14 cellular contexts compared by ENCODE assay signal in genomic region chr3:181844227-181844626, GRCh38.
"Had no signal": no experiment of that assay in that cellular context is flagged by ENCODE, and none has a peak within 500 bp of the region (broad histone marks: within the 10 kb centered on the region; RNA-seq: fewer than 3 reads in every experiment).

No MANE protein-coding gene starts in this region.

- H3K27ac ChIP-seq: adrenal gland, gastrocnemius medialis, heart left ventricle, left lung, thyroid gland had no signal

- H3K36me3 ChIP-seq: adrenal gland, gastrocnemius medialis, heart left ventricle, left lung, thyroid gland had no signal

- DNase-seq: activated CD4-positive, alpha-beta T cell treated with anti-CD3 and anti-CD28 coated beads, Interleukin-2, amount 10 ng/mL, durations not matched to agents 7 days and 5 days; activated CD8-positive, alpha-beta memory T cell treated with anti-CD3 and anti-CD28 coated beads, Interleukin-2, amount 50 U/mL, for 4 hours; activated effector memory CD4-positive, alpha-beta T cell treated with anti-CD3 and anti-CD28 coated beads, Interleukin-2, amount 50 U/mL, for 16 hours; activated T-cell treated with anti-CD3 and anti-CD28 coated beads, Interleukin-2, amount 50 U/mL, for 48 hours; adrenal gland; effector CD8-positive, alpha-beta T cell; gastrocnemius medialis; heart left ventricle; kidney; left lung; nucleus accumbens; posterior cingulate gyrus; stimulated activated naive B cell treated with anti-CD40 and anti-IgM and Interleukin-4, amounts not matched to agents 10 μg/mL and 1 μg/mL and 100 μg/mL, for 72 hours; thyroid gland had no signal

- H3K4me3 ChIP-seq: adrenal gland, gastrocnemius medialis, heart left ventricle, left lung, thyroid gland had no signal

- H3K9me3 ChIP-seq: adrenal gland, gastrocnemius medialis, heart left ventricle, thyroid gland had no signal

- H3K4me1 ChIP-seq: adrenal gland, gastrocnemius medialis, heart left ventricle, left lung, thyroid gland had no signal
